ENCODE assay signal across 1 cellular context in the genomic region with DNA sequence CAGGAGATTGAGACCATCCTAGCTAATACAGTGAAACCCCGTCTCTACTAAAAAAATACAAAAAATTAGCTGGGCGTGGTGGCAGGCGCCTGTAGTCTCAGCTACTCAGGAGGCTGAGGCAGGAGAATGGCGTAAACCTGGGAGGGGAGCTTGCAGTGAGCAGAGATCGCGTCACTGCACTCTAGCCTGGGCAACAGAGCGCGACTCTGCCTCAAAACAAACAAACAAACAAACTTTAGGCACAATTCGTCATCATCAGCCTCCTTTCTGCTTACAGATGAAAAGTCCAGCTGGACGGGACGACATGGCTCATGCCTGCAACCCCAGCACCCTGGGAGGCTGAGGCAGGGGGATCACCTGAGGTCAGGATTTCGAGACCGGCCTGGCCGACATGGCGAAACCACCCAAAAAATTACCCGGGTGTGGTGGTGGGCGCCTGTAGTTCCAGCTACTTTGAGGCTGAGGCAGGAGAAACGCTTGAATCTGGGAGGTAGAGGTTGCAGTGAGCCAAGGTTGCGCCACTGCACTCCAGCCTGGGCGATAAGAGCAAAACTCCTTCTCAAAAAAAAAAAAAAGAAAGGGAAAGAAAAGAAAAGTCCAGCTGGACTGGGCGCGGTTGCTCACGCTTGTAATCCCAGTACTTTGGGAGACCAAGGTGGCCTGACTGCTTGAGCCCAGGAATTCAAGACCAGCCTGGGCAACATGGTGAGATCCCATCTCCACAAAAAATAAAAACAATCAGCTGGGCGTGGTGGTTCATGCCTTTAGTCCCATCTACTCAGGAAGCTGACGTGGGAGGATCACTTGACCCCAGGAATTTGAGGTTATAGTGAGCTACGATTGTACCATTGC.
TF ChIP-seq lines count a peak whose summit lies in the region.

No MANE protein-coding gene starts in this region.

TF ChIP-seq in HCT116, 20 proteins besides CTCF, POLR2A, EP300 and RAD21 (continued from another document):
- TF ChIP-seq, protein P1, sequence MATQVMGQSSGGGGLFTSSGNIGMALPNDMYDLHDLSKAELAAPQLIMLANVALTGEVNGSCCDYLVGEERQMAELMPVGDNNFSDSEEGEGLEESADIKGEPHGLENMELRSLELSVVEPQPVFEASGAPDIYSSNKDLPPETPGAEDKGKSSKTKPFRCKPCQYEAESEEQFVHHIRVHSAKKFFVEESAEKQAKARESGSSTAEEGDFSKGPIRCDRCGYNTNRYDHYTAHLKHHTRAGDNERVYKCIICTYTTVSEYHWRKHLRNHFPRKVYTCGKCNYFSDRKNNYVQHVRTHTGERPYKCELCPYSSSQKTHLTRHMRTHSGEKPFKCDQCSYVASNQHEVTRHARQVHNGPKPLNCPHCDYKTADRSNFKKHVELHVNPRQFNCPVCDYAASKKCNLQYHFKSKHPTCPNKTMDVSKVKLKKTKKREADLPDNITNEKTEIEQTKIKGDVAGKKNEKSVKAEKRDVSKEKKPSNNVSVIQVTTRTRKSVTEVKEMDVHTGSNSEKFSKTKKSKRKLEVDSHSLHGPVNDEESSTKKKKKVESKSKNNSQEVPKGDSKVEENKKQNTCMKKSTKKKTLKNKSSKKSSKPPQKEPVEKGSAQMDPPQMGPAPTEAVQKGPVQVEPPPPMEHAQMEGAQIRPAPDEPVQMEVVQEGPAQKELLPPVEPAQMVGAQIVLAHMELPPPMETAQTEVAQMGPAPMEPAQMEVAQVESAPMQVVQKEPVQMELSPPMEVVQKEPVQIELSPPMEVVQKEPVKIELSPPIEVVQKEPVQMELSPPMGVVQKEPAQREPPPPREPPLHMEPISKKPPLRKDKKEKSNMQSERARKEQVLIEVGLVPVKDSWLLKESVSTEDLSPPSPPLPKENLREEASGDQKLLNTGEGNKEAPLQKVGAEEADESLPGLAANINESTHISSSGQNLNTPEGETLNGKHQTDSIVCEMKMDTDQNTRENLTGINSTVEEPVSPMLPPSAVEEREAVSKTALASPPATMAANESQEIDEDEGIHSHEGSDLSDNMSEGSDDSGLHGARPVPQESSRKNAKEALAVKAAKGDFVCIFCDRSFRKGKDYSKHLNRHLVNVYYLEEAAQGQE (IDR thresholded peaks at IDR 0.05; ENCODE audit: low read depth) = no peak
- TF ChIP-seq ELF1 (IDR thresholded peaks at IDR 0.05; ENCODE audit: borderline replicate concordance, low read depth) = no peak
- no peak for TF ChIP-seq JUND (IDR thresholded peaks at IDR 0.05)
